ENCODE assay signal across 9 cellular contexts in the genomic region with DNA sequence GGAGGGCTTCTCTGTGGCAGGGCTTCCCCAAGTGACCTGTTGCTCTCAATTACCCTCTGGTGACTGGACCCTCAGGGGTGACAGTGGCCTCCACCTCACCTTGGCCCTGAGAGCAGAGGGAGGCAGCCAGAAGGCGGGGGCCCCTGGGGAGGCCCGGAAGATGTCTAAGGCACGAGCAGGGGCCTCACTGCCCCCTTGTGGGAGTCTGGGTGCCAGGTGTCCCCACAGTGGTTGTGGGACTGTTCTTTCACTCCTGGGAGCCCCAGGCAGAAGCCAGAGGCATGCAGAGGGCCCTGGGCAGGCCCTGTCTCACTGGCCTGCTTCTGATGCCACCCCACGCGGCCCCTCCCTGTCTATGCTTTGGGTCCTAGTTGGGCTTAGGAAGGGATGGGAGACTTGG. TPM values are rescaled to one million over a fixed set of nuclear protein-coding genes. Genes with fewer than 3 reads are reported as not detected.
DNase-seq lines count a peak whose midpoint lies in the region; ATAC-seq, FAIRE-seq and TF ChIP-seq lines count a peak whose summit lies in the region.
"Not testable (repeated sequence)": the region's sequence is repeated elsewhere in the genome, so short reads cannot be mapped to it uniquely, and the experiment has no call there.
"Had no signal": no experiment of that assay in that cellular context is flagged by ENCODE, and none has a peak within 500 bp of the region (broad histone marks: within the 10 kb centered on the region; RNA-seq: fewer than 3 reads in every experiment).

No MANE protein-coding gene starts in this region.

- H3K9me3 Mint-ChIP-seq in activated naive CD8-positive, alpha-beta T cell treated with anti-CD3 and anti-CD28 coated beads, Interleukin-2, amount 10 ng/mL, durations not matched to agents 7 days and 5 days: not testable (repeated sequence)

- H3K9me2 ChIP-seq in OCI-LY1 (ENCODE audit: low read depth, low read length): not testable (repeated sequence)

- peak; percentile 94 for FAIRE-seq in GM12892 (lab: Jason Lieb, UNC)

- TF ChIP-seq CTCF in GM06990 (IDR thresholded peaks at IDR 0.05; ENCODE audit: insufficient read depth, low read length, poor library complexity, severe bottlenecking) (peak; percentile 39), OCI-LY1 (IDR thresholded peaks at IDR 0.05; ENCODE audit: low read length) (peak; percentile 39)
- not testable (repeated sequence) for TF ChIP-seq CTCF in upper lobe of right lung (IDR thresholded peaks at IDR 0.05)

- not testable (repeated sequence) for TF ChIP-seq POLR2A in GM12892 (IDR thresholded peaks at IDR 0.05; ENCODE audit: low read depth, low read length)

- peak overlapping the region; percentile 74 for H3K9ac ChIP-seq in OCI-LY1 (ENCODE audit: low read length)

- intact Hi-C loops in upper lobe of right lung (cut with DNase I): loop anchor here (10.0 kb wide), 1 partner anchor 119 kb away; no protein-coding TSS in a partner anchor

- H3K9me3 ChIP-seq in OCI-LY1 (ENCODE audit: low read length); upper lobe of right lung: not testable (repeated sequence)

- not testable (repeated sequence) for H3K27me3 ChIP-seq in GM06990 (replicated peaks; ENCODE audit: control insufficient read depth, insufficient read depth, low read length); OCI-LY1 (ENCODE audit: insufficient read depth, low read length); upper lobe of right lung

- not testable (repeated sequence) for H3K27ac Mint-ChIP-seq in activated naive CD8-positive, alpha-beta T cell treated with anti-CD3 and anti-CD28 coated beads, Interleukin-2, amount 10 ng/mL, durations not matched to agents 7 days and 5 days

- not testable (repeated sequence) for H4K20me1 ChIP-seq in OCI-LY1 (ENCODE audit: insufficient read depth, low read length)

- H3K4me3 ChIP-seq in GM06990 (replicated peaks; ENCODE audit: low read depth, low read length); OCI-LY1 (ENCODE audit: low read depth, low read length, poor library complexity, severe bottlenecking); upper lobe of right lung: not testable (repeated sequence)

- peaks cover 76% of the 10 kb centered on the region for H3K4me1 ChIP-seq in OCI-LY1 (ENCODE audit: insufficient read depth, low read length, severe bottlenecking)
- not testable (repeated sequence) for H3K4me1 ChIP-seq in upper lobe of right lung

- DNase-seq in GM06990 (ENCODE audit: extremely low read depth, insufficient read length): peak; percentile 55
- not testable (repeated sequence) for DNase-seq in GM12892 (ENCODE audit: insufficient read length)
- peak; percentile 21 for DNase-seq in activated naive CD8-positive, alpha-beta T cell treated with anti-CD3 and anti-CD28 coated beads, Interleukin-2, amount 10 ng/mL, durations not matched to agents 7 days and 5 days
- DNase-seq in mesenteric fat pad (ENCODE audit: low spot score): peak; percentile 47
- peak; percentile 32 for DNase-seq in upper lobe of right lung

- ATAC-seq in GM19324 (IDR thresholded peaks at IDR 0.05; ENCODE audit: low FRiP score, unreplicated experiment) (peak; percentile 43), HG02798 (IDR thresholded peaks at IDR 0.05; ENCODE audit: poor library complexity, unreplicated experiment) (peak; percentile 23)
- ATAC-seq in activated naive CD8-positive, alpha-beta T cell treated with anti-CD3 and anti-CD28 coated beads, Interleukin-2, amount 10 ng/mL, durations not matched to agents 7 days and 5 days (ENCODE audit: low read depth); upper lobe of right lung: not testable (repeated sequence)

- H3K36me3 ChIP-seq in GM06990 (ENCODE audit: control insufficient read depth, insufficient read depth, low read length); upper lobe of right lung: not testable (repeated sequence)
- peaks cover 24% of the 10 kb centered on the region for H3K36me3 ChIP-seq in OCI-LY1 (ENCODE audit: insufficient read depth, low read length)

- POLR2A ChIA-PET in activated naive CD8-positive, alpha-beta T cell treated with anti-CD3 and anti-CD28 coated beads, Interleukin-2, amount 10 ng/mL, durations not matched to agents 7 days and 5 days (lab: Charles Lee): not testable (repeated sequence)

- H3K4me1 Mint-ChIP-seq in activated naive CD8-positive, alpha-beta T cell treated with anti-CD3 and anti-CD28 coated beads, Interleukin-2, amount 10 ng/mL, durations not matched to agents 7 days and 5 days: not testable (repeated sequence)

- not testable (repeated sequence) for H3K4me3 Mint-ChIP-seq in activated naive CD8-positive, alpha-beta T cell treated with anti-CD3 and anti-CD28 coated beads, Interleukin-2, amount 10 ng/mL, durations not matched to agents 7 days and 5 days

- not testable (repeated sequence) for H3K36me3 Mint-ChIP-seq in activated naive CD8-positive, alpha-beta T cell treated with anti-CD3 and anti-CD28 coated beads, Interleukin-2, amount 10 ng/mL, durations not matched to agents 7 days and 5 days

- not testable (repeated sequence) for H3K79me2 ChIP-seq in OCI-LY1 (ENCODE audit: insufficient read depth, low read length)

- H3K27ac ChIP-seq in OCI-LY1 (ENCODE audit: low read depth, low read length, poor library complexity, severe bottlenecking): peak overlapping the region; percentile 92
- H3K27ac ChIP-seq in upper lobe of right lung: not testable (repeated sequence)

- not testable (repeated sequence) for H2AFZ ChIP-seq in OCI-LY1 (ENCODE audit: low read length)

- H3K4me2 ChIP-seq in OCI-LY1 (ENCODE audit: low read length): peak overlapping the region; percentile 44; the same call in 1 of the 2 replicates

- H3K27me3 Mint-ChIP-seq in activated naive CD8-positive, alpha-beta T cell treated with anti-CD3 and anti-CD28 coated beads, Interleukin-2, amount 10 ng/mL, durations not matched to agents 7 days and 5 days: not testable (repeated sequence)

- H3F3A ChIP-seq in OCI-LY1 (ENCODE audit: insufficient read depth, low read length): not testable (repeated sequence)

RNA-seq across cellular contexts. Expression of a gene that starts 59.3 kb away (rescaled TPM):
- not detected for polyA plus RNA-seq in GM12892 (2012; ENCODE audit: missing spikeins)
- 1 to 10 TPM; 8.1 to 8.8 TPM for total RNA-seq in activated naive CD8-positive, alpha-beta T cell treated with anti-CD3 and anti-CD28 coated beads, Interleukin-2, amount 10 ng/mL, durations not matched to agents 7 days and 5 days
- total RNA-seq in mesenteric fat pad: 2.1 TPM
- total RNA-seq in upper lobe of right lung: 1.5 TPM
- total RNA-seq: H1 had no signal
